In the genomic region with DNA sequence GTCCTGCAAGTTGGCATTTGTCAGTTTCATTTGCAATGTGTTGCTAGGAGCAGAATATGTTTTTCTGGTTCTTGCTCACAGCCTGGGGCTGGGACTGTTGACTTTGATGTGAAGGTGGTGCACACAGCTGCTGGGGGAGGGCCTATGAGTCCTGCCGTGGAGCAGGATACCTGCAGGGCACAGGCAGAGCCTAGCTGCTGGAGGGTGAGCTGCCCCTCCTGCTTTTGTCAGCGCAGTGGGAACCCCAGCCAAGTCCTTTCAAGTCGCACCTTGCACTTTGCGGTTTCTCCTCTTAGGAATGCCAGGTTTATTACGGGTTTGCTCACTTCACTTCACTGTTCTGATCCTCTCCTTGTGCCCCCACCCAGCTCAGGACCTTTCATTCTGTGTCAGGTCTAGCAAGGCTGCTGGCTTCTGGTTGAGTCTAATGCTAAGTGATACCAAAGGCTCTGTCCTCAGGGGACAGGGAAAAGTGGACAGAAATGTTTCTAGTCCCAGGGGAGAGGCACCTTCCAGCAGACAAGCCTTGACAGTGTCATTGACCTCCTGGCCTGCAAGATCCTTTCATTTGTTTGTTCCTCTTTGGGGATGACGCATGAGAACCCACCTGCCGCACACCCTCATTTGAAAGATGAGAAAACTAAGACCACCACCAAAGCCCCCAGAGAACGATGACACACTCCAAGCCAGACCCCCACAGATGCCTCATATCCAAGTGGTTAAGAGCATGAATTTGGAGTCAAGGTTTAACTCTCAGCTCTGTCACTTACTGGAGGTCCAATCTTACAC, we compare ENCODE assay signal across 13 cellular contexts. TPM values are rescaled to one million over a fixed set of nuclear protein-coding genes. Genes with fewer than 3 reads are reported as not detected.
DNase-seq lines count a peak whose midpoint lies in the region; ATAC-seq lines count a peak whose summit lies in the region.
"Had no signal": no experiment of that assay in that cellular context is flagged by ENCODE, and none has a peak within 500 bp of the region (broad histone marks: within the 10 kb centered on the region; RNA-seq: fewer than 3 reads in every experiment).

No MANE protein-coding gene starts in this region.

- H3K27ac ChIP-seq in esophagus (ENCODE audit: low read depth in 2 of 2, low read length in 1 of 2): peak overlapping the region; percentile 64 to 83

- DNase-seq in NCI-H1417 (lab: John Stamatoyannopoulos, UW) (peak; percentile 47 to 70 (median 63)), NCI-H1417 treated with DMSO at 0.1 percent for 48 hours (lab: John Stamatoyannopoulos, UW) (no peak), NCI-H526 (lab: John Stamatoyannopoulos, UW) (peak; percentile 95), glomerular visceral epithelial cell (ENCODE audit: extremely low spot score) (no peak)
- no peak for DNase-seq in stimulated activated naive B cell treated with anti-CD40 and anti-IgM and Interleukin-4, amounts not matched to agents 10 μg/mL and 1 μg/mL and 100 μg/mL, for 72 hours
- DNase-seq: activated T-cell treated with anti-CD3 and anti-CD28 coated beads for 4 hours, anterior cingulate cortex, NCI-H446 treated with DMSO at 0.1 percent for 48 hours, T-helper 9 cell had no signal

- WGBS in esophagus, 2 donors: 34 to 48% methylated on average over 8 of the region's 8 CpGs

- no peak overlapping the region for H3K4me3 Mint-ChIP-seq in stimulated activated naive B cell treated with anti-CD40 and anti-IgM and Interleukin-4, amounts not matched to agents 10 μg/mL and 1 μg/mL and 100 μg/mL, for 72 hours

- H3K36me3 ChIP-seq in esophagus (ENCODE audit: control insufficient read depth in 2 of 2, insufficient read depth in 2 of 2, low read length in 1 of 2): no peaks in the 10 kb centered on the region

- no peak overlapping the region for H3K4me3 ChIP-seq in esophagus (ENCODE audit: low read depth in 1 of 2, low read length in 2 of 2)

- no peaks in the 10 kb centered on the region for H3K9me3 Mint-ChIP-seq in stimulated activated naive B cell treated with anti-CD40 and anti-IgM and Interleukin-4, amounts not matched to agents 10 μg/mL and 1 μg/mL and 100 μg/mL, for 72 hours

- H3K9me3 ChIP-seq in esophagus (ENCODE audit: control insufficient read depth in 2 of 2, insufficient read depth in 1 of 2, low read depth in 1 of 2, low read length in 1 of 2): no peaks in the 10 kb centered on the region

- peaks cover 50 to 69% of the 10 kb centered on the region in 2 donors for H3K27me3 Mint-ChIP-seq in stimulated activated naive B cell treated with anti-CD40 and anti-IgM and Interleukin-4, amounts not matched to agents 10 μg/mL and 1 μg/mL and 100 μg/mL, for 72 hours

- H3K27ac Mint-ChIP-seq in stimulated activated naive B cell treated with anti-CD40 and anti-IgM and Interleukin-4, amounts not matched to agents 10 μg/mL and 1 μg/mL and 100 μg/mL, for 72 hours: no peak overlapping the region

- no peaks in the 10 kb centered on the region for H3K27me3 ChIP-seq in esophagus (ENCODE audit: control insufficient read depth in 1 of 2, insufficient read depth in 2 of 2, low read length in 2 of 2)

- H3K36me3 Mint-ChIP-seq in stimulated activated naive B cell treated with anti-CD40 and anti-IgM and Interleukin-4, amounts not matched to agents 10 μg/mL and 1 μg/mL and 100 μg/mL, for 72 hours: no peaks in the 10 kb centered on the region

- H3K4me1 ChIP-seq in esophagus (ENCODE audit: control insufficient read depth in 2 of 2, insufficient read depth in 2 of 2, low read length in 1 of 2): peaks cover 0 to 13% of the 10 kb centered on the region in 2 donors

- peak; percentile 18 to 29 for ATAC-seq in stimulated activated naive B cell treated with anti-CD40 and anti-IgM and Interleukin-4, amounts not matched to agents 10 μg/mL and 1 μg/mL and 100 μg/mL, for 72 hours (replicated peaks)
- ATAC-seq in GM21825 (IDR thresholded peaks at IDR 0.05; ENCODE audit: unreplicated experiment) (no peak), HG03159 (IDR thresholded peaks at IDR 0.05; ENCODE audit: unreplicated experiment) (no peak)

- peaks cover 0 to 1% of the 10 kb centered on the region in 2 donors for H3K4me1 Mint-ChIP-seq in stimulated activated naive B cell treated with anti-CD40 and anti-IgM and Interleukin-4, amounts not matched to agents 10 μg/mL and 1 μg/mL and 100 μg/mL, for 72 hours

RNA-seq across cellular contexts. Expression of a gene that starts 2.7 kb away (rescaled TPM):
- not detected for polyA plus RNA-seq in esophagus
- polyA plus RNA-seq: endothelial cell of umbilical vein had no signal

RNA-seq across cellular contexts. Expression of a gene that starts 24.2 kb away (rescaled TPM):
- 10 to 100 TPM in 1 of 2 donors, 1 to 10 TPM in 1; 8.6 to 25.0 TPM for polyA plus RNA-seq in esophagus

Comparison
In these comparisons a context has a peak if more than half of its experiments do, and no peak if none do; other contexts are left out.
1. DNase-seq: peak in NCI-H1417 (3 of 3) and NCI-H526 (2 of 2); none in NCI-H1417 treated with DMSO at 0.1 percent for 48 hours (single experiment), stimulated activated naive B cell treated with anti-CD40 and anti-IgM and Interleukin-4, amounts not matched to agents 10 μg/mL and 1 μg/mL and 100 μg/mL, for 72 hours (single experiment) and glomerular visceral epithelial cell (single experiment).
2. ATAC-seq: peak in stimulated activated naive B cell treated with anti-CD40 and anti-IgM and Interleukin-4, amounts not matched to agents 10 μg/mL and 1 μg/mL and 100 μg/mL, for 72 hours (2 of 2); none in GM21825 (single experiment) and HG03159 (single experiment).